8 cellular contexts compared by ENCODE assay signal in genomic region chr7:103348452-103348851, GRCh38. TPM values are rescaled to one million over a fixed set of nuclear protein-coding genes. Genes with fewer than 3 reads are reported as not detected.
DNase-seq lines count a peak whose midpoint lies in the region; ATAC-seq and TF ChIP-seq lines count a peak whose summit lies in the region.

No MANE protein-coding gene starts in this region.

- peak overlapping the region; percentile 100 for H3K4me3 Mint-ChIP-seq in activated T-cell treated with anti-CD3 and anti-CD28 coated beads, Interleukin-2, amount 50 U/mL, for 24 hours
- H3K4me3 Mint-ChIP-seq in activated CD4-positive, alpha-beta memory T cell treated with anti-CD3 and anti-CD28 coated beads, Interleukin-2, amount 10 ng/mL, durations not matched to agents 7 days and 5 days: peak overlapping the region; percentile 90

- ATAC-seq in thoracic aorta (ENCODE audit: insufficient number of reproducible peaks, low FRiP score, low read depth) (no peak), HG03432 (IDR thresholded peaks at IDR 0.05; ENCODE audit: unreplicated experiment) (no peak)

- H3K4me1 ChIP-seq in iPS-20b (ENCODE audit: insufficient read depth, low read length) (peaks cover under 1% of the 10 kb centered on the region; the same call in 1 of the 2 replicates), thoracic aorta (ENCODE audit: control insufficient read depth in 1 of 2, low read depth in 2 of 2) (peaks cover 32 to 39% of the 10 kb centered on the region in 2 donors)

- H3K36me3 ChIP-seq in iPS-20b (ENCODE audit: insufficient read depth, low read depth, low read length) (peaks cover 27% of the 10 kb centered on the region), thoracic aorta (peaks cover 6% of the 10 kb centered on the region)

- H3K27ac Mint-ChIP-seq in activated T-cell treated with anti-CD3 and anti-CD28 coated beads, Interleukin-2, amount 50 U/mL, for 24 hours: peak overlapping the region; percentile 100
- peak overlapping the region; percentile 96 for H3K27ac Mint-ChIP-seq in activated CD4-positive, alpha-beta memory T cell treated with anti-CD3 and anti-CD28 coated beads, Interleukin-2, amount 10 ng/mL, durations not matched to agents 7 days and 5 days

- POLR2A ChIA-PET in activated CD4-positive, alpha-beta memory T cell treated with anti-CD3 and anti-CD28 coated beads, Interleukin-2, amount 10 ng/mL, durations not matched to agents 7 days and 5 days (lab: Charles Lee): interaction anchor here (0.8 to 2.3 kb wide), 8 partner anchors 12 to 1665 kb away, joined by 3 to 12 read pairs (median 4); partner anchors contain the start of genes KMT2E, NAPEPLD and PMPCB

- no peaks in the 10 kb centered on the region for H3K27me3 Mint-ChIP-seq in activated T-cell treated with anti-CD3 and anti-CD28 coated beads, Interleukin-2, amount 50 U/mL, for 24 hours
- H3K27me3 Mint-ChIP-seq in activated CD4-positive, alpha-beta memory T cell treated with anti-CD3 and anti-CD28 coated beads, Interleukin-2, amount 10 ng/mL, durations not matched to agents 7 days and 5 days: no peaks in the 10 kb centered on the region

- peak overlapping the region; percentile 92; the same call in 1 of the 2 replicates for H3K9ac ChIP-seq in iPS-20b (ENCODE audit: low read depth, low read length)

- no peak overlapping the region for H3K27ac ChIP-seq in iPS-20b (ENCODE audit: low read length)
- H3K27ac ChIP-seq in thoracic aorta: no peak overlapping the region

- H3K9me3 ChIP-seq in iPS-20b (ENCODE audit: insufficient read depth, low read depth, low read length): no peaks in the 10 kb centered on the region
- H3K9me3 ChIP-seq in thoracic aorta: no peaks in the 10 kb centered on the region

- peaks cover 69% of the 10 kb centered on the region for H3K36me3 Mint-ChIP-seq in activated T-cell treated with anti-CD3 and anti-CD28 coated beads, Interleukin-2, amount 50 U/mL, for 24 hours (ENCODE audit: low read depth)
- H3K36me3 Mint-ChIP-seq in activated CD4-positive, alpha-beta memory T cell treated with anti-CD3 and anti-CD28 coated beads, Interleukin-2, amount 10 ng/mL, durations not matched to agents 7 days and 5 days (ENCODE audit: low read depth): peaks cover 37% of the 10 kb centered on the region

- no peaks in the 10 kb centered on the region for H3K9me3 Mint-ChIP-seq in activated T-cell treated with anti-CD3 and anti-CD28 coated beads, Interleukin-2, amount 50 U/mL, for 24 hours
- no peaks in the 10 kb centered on the region for H3K9me3 Mint-ChIP-seq in activated CD4-positive, alpha-beta memory T cell treated with anti-CD3 and anti-CD28 coated beads, Interleukin-2, amount 10 ng/mL, durations not matched to agents 7 days and 5 days

- CTCF ChIA-PET in activated CD4-positive, alpha-beta memory T cell treated with anti-CD3 and anti-CD28 coated beads, Interleukin-2, amount 10 ng/mL, durations not matched to agents 7 days and 5 days (lab: Charles Lee): interaction anchor here (1.3 kb wide), 1 partner anchor 273 kb away, joined by 4 read pairs; the partner anchor contains the start of genes ARMC10 and FBXL13

- H3K4me3 ChIP-seq in iPS-20b (ENCODE audit: low read length): peak overlapping the region; percentile 89
- peak overlapping the region; percentile 94 for H3K4me3 ChIP-seq in thoracic aorta

- H3K27me3 ChIP-seq in iPS-20b (ENCODE audit: insufficient read depth, low read length) (no peaks in the 10 kb centered on the region), thoracic aorta (replicated peaks; ENCODE audit: insufficient read depth) (no peaks in the 10 kb centered on the region)

- no peak for DNase-seq in activated T-cell treated with anti-CD3 and anti-CD28 coated beads, Interleukin-2, amount 50 U/mL, for 24 hours
- DNase-seq in activated T-cell treated with anti-CD3 and anti-CD28 coated beads, Interleukin-2, amount 50 U/mL, for 1 hour: no peak
- DNase-seq in activated CD4-positive, alpha-beta memory T cell treated with anti-CD3 and anti-CD28 coated beads, Interleukin-2, amount 10 ng/mL, durations not matched to agents 7 days and 5 days: peak; percentile 37
- DNase-seq in thoracic aorta (ENCODE audit: low spot score) (no peak), inferior parietal cortex (ENCODE audit: extremely low spot score) (no peak), DMS153 treated with DMSO at 0.1 percent for 48 hours (lab: John Stamatoyannopoulos, UW; ENCODE audit: unreplicated experiment) (no peak)

- no peak for TF ChIP-seq CTCF in thoracic aorta (IDR thresholded peaks at IDR 0.05)

- H3K4me1 Mint-ChIP-seq in activated T-cell treated with anti-CD3 and anti-CD28 coated beads, Interleukin-2, amount 50 U/mL, for 24 hours (ENCODE audit: low read depth): peaks cover 67% of the 10 kb centered on the region
- H3K4me1 Mint-ChIP-seq in activated CD4-positive, alpha-beta memory T cell treated with anti-CD3 and anti-CD28 coated beads, Interleukin-2, amount 10 ng/mL, durations not matched to agents 7 days and 5 days: peaks cover 68% of the 10 kb centered on the region

RNA-seq across cellular contexts. Expression of gene PSMC2, which starts 1.0 kb away (rescaled TPM):
- total RNA-seq in activated CD4-positive, alpha-beta memory T cell treated with anti-CD3 and anti-CD28 coated beads, Interleukin-2, amount 10 ng/mL, durations not matched to agents 7 days and 5 days: 100 to 1,000 TPM; 142 to 149 TPM
- 10 to 100 TPM; 82.3 to 85.8 TPM for total RNA-seq in thoracic aorta

RNA-seq across cellular contexts. Expression of gene DNAJC2, which starts 3.9 kb away (rescaled TPM):
- 10 to 100 TPM; 24.8 to 26.2 TPM for total RNA-seq in activated CD4-positive, alpha-beta memory T cell treated with anti-CD3 and anti-CD28 coated beads, Interleukin-2, amount 10 ng/mL, durations not matched to agents 7 days and 5 days
- 10 to 100 TPM; 20.3 to 41.3 TPM for total RNA-seq in thoracic aorta

RNA-seq across cellular contexts. Expression of gene PMPCB, which starts 51.2 kb away (rescaled TPM):
- 10 to 100 TPM; 63.9 TPM for total RNA-seq in activated CD4-positive, alpha-beta memory T cell treated with anti-CD3 and anti-CD28 coated beads, Interleukin-2, amount 10 ng/mL, durations not matched to agents 7 days and 5 days
- 10 to 100 TPM; 37.8 to 42.0 TPM for total RNA-seq in thoracic aorta
